In genomic region chr12:6347367-6348338, GRCh38 we compare ENCODE assay signal across 11 cellular contexts. TPM values are rescaled to one million over a fixed set of nuclear protein-coding genes. Genes with fewer than 3 reads are reported as not detected.
A peak's percentile ranks its signal among the peaks of the same experiment; 100 is the strongest.
DNase-seq lines count a peak whose midpoint lies in the region; ATAC-seq and TF ChIP-seq lines count a peak whose summit lies in the region.
"Had no signal": no experiment of that assay in that cellular context is flagged by ENCODE, and none has a peak within 500 bp of the region (broad histone marks: within the 10 kb centered on the region; RNA-seq: fewer than 3 reads in every experiment).

No MANE protein-coding gene starts in this region.

- DNase-seq in M059J (ENCODE audit: low read depth) (peak; percentile 66), choroid plexus epithelial cell (ENCODE audit: low read depth) (peak; percentile 58), lower lobe of right lung (no peak), substantia nigra (lab: John Stamatoyannopoulos, UW) (peak in 2 of 49 donors; percentile 12 to 18), NCI-H2171 (lab: John Stamatoyannopoulos, UW) (no peak)
- DNase-seq in stimulated activated CD4-positive, alpha-beta T cell treated with anti-CD3 and anti-CD28 coated beads, Interleukin-2, amount 100 ng/mL, for 24 hours: no peak
- DNase-seq: activated naive CD4-positive, alpha-beta T cell treated with anti-CD3 and anti-CD28 coated beads for 36 hours; NCI-H226; T-helper 9 cell had no signal

- TF ChIP-seq CTCF in choroid plexus epithelial cell (conservative IDR thresholded peaks at IDR 0.05; ENCODE audit: low read depth, low read length): no peak
- no peak for TF ChIP-seq CTCF in lower lobe of right lung (IDR thresholded peaks at IDR 0.05)

- H3K4me1 ChIP-seq in lower lobe of right lung: peaks cover 60% of the 10 kb centered on the region

- peak; percentile 60 to 63 for ATAC-seq in lower lobe of right lung
- ATAC-seq in GM19467 (IDR thresholded peaks at IDR 0.05; ENCODE audit: unreplicated experiment): no peak
- no peak for ATAC-seq in GM18502 (IDR thresholded peaks at IDR 0.05; ENCODE audit: poor library complexity, unreplicated experiment)

- H3K27me3 ChIP-seq in lower lobe of right lung (ENCODE audit: low read depth): no peaks in the 10 kb centered on the region

- intact Hi-C loops in lower lobe of right lung (cut with DNase I): no loop called here

- no peaks in the 10 kb centered on the region for H3K9me3 ChIP-seq in lower lobe of right lung

- H3K4me3 ChIP-seq in choroid plexus epithelial cell (ENCODE audit: low read depth, low read length) (no peak overlapping the region), lower lobe of right lung (peak overlapping the region; percentile 25)

- H3K36me3 ChIP-seq in lower lobe of right lung: peaks cover 10% of the 10 kb centered on the region

- peak overlapping the region; percentile 81 for H3K27ac ChIP-seq in lower lobe of right lung
- peak overlapping the region; percentile 9 for H3K27ac ChIP-seq in substantia nigra (ENCODE audit: low read depth, low read length, poor library complexity, severe bottlenecking)

RNA-seq across cellular contexts. Expression of gene TNFRSF1A, which starts 5.8 kb away (rescaled TPM):
- 180 and 233 TPM in 2 replicates for total RNA-seq in M059J (2014; rRNA removed; shearing (Covaris generic))
- total RNA-seq in lower lobe of right lung: 165 TPM

RNA-seq across cellular contexts. Expression of gene SCNN1A, which starts 27.7 kb away (rescaled TPM):
- 1.5 and 4.5 TPM in 2 replicates for total RNA-seq in M059J (2014; rRNA removed; shearing (Covaris generic))
- total RNA-seq in lower lobe of right lung: 156 TPM

RNA-seq across cellular contexts. Expression of gene LTBR, which starts 36.3 kb away (rescaled TPM):
- 0.34 and 0.49 TPM in 2 replicates for total RNA-seq in M059J (2014; rRNA removed; shearing (Covaris generic))
- 122 TPM for total RNA-seq in lower lobe of right lung

RNA-seq across cellular contexts. Expression of gene PLEKHG6, which starts 37.2 kb away (rescaled TPM):
- 0.05 TPM in 1 of 2 replicates, not detected in the other for total RNA-seq in M059J (2014; rRNA removed; shearing (Covaris generic))
- total RNA-seq in lower lobe of right lung: 2.9 TPM
- total RNA-seq: activated naive CD4-positive, alpha-beta T cell treated with anti-CD3 and anti-CD28 coated beads for 36 hours had no signal

Comparison
In these comparisons a context has a peak if more than half of its experiments do, and no peak if none do; other contexts are left out.
1. DNase-seq: peak in M059J (single experiment) and choroid plexus epithelial cell (single experiment); none in lower lobe of right lung (single experiment), stimulated activated CD4-positive, alpha-beta T cell treated with anti-CD3 and anti-CD28 coated beads, Interleukin-2, amount 100 ng/mL, for 24 hours (0 of 2) and NCI-H2171 (single experiment).
2. ATAC-seq: peak in lower lobe of right lung (2 of 2); none in GM19467 (single experiment) and GM18502 (single experiment).
3. RNA of gene SCNN1A, which starts 27.7 kb away (total RNA-seq): 156 TPM in lower lobe of right lung (single experiment); 1.5 to 4.5 TPM in M059J; every median in the first group is over 10 times any median in the second.
4. RNA of gene LTBR, which starts 36.3 kb away (total RNA-seq): 122 TPM in lower lobe of right lung (single experiment); 0.34 to 0.49 TPM in M059J; every median in the first group is over 10 times any median in the second.